In the genomic region with DNA sequence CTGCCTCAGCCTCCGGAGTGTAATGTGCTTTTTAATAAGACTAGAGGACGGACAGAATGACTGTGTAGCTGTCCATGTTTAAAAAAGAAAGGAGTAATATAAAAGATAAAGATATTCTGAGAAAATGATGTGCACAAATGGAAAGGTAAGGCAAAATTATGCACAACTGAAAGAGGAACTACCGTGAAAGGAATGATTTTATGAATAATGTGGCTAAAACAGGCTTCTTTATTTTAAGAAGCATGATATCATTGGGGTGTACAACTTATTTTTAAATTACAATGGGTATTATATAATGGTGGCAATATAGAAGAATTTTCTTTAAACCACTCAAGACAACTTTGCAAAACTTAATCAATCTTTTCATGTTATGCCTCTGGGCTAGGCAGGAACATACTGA, we compare ENCODE assay signal across 1 cellular context.
A peak's percentile ranks its signal among the peaks of the same experiment; 100 is the strongest.
TF ChIP-seq lines count a peak whose summit lies in the region.

No MANE protein-coding gene starts in this region.

TF ChIP-seq in GM12878, 131 proteins besides CTCF, POLR2A, EP300 and RAD21 (continued from another document):
- TF ChIP-seq CHD2 (IDR thresholded peaks at IDR 0.05; ENCODE audit: borderline replicate concordance, low read depth, low read length) (no peak), NRF1 (conservative IDR thresholded peaks at IDR 0.05; ENCODE audit: low read depth, low read length) (no peak), ATF7 (IDR thresholded peaks at IDR 0.05; ENCODE audit: low read depth) (peak; percentile 65), ASH2L (IDR thresholded peaks at IDR 0.05; ENCODE audit: borderline replicate concordance, low read depth) (no peak), GATAD2B (conservative IDR thresholded peaks at IDR 0.05; ENCODE audit: low read depth) (no peak), PML (IDR thresholded peaks at IDR 0.05; ENCODE audit: low read length) (no peak), CREB1 (IDR thresholded peaks at IDR 0.05; ENCODE audit: low read depth) (no peak), RELA (IDR thresholded peaks at IDR 0.05; ENCODE audit: borderline replicate concordance, partially characterized antibody) (no peak), EZH2 (IDR thresholded peaks at IDR 0.05; ENCODE audit: borderline replicate concordance, control insufficient read depth, low read depth, low read length) (no peak), MTA3 (IDR thresholded peaks at IDR 0.05; ENCODE audit: borderline replicate concordance, low read length) (no peak), POLR2AphosphoS5 (IDR thresholded peaks at IDR 0.05; ENCODE audit: low read length) (no peak), SRF (IDR thresholded peaks at IDR 0.05; ENCODE audit: low read depth in 2 of 2, low read length in 2 of 2) (no peak), RUNX3 (IDR thresholded peaks at IDR 0.05; ENCODE audit: low read length) (peak; percentile 55; the same call in 1 of the 2 replicates), REST (IDR thresholded peaks at IDR 0.05; ENCODE audit: low read depth, low read length) (no peak), ZNF384 (IDR thresholded peaks at IDR 0.05; ENCODE audit: borderline replicate concordance, low read depth, low read length) (no peak), CREM (IDR thresholded peaks at IDR 0.05; ENCODE audit: low read depth) (0 out of 2 replicates have a peak, but pooled peaks have one; percentile 34), NFIC (IDR thresholded peaks at IDR 0.05; ENCODE audit: low read depth, low read length) (peak; percentile 76), USF2 (IDR thresholded peaks at IDR 0.05; ENCODE audit: borderline replicate concordance, low read depth, low read length) (no peak), CBX3 (IDR thresholded peaks at IDR 0.05; ENCODE audit: borderline replicate concordance, low read depth) (no peak), MYC (IDR thresholded peaks at IDR 0.05; ENCODE audit: insufficient read depth, insufficient read length, insufficient replicate concordance, low read length, severe bottlenecking) (no peak), NFYA (IDR thresholded peaks at IDR 0.05; ENCODE audit: borderline replicate concordance, low read depth, low read length) (no peak), ATF3 (IDR thresholded peaks at IDR 0.05; ENCODE audit: borderline replicate concordance, extremely low read depth, low read depth, low read length) (no peak), FOS (IDR thresholded peaks at IDR 0.05; ENCODE audit: borderline replicate concordance, extremely low read depth, insufficient read length) (no peak), MEF2B (IDR thresholded peaks at IDR 0.05; ENCODE audit: partially characterized antibody, poor library complexity, severe bottlenecking) (peak; percentile 84), MTA2 (IDR thresholded peaks at IDR 0.05; ENCODE audit: low read depth) (no peak), SPI1 (IDR thresholded peaks at IDR 0.05; ENCODE audit: borderline replicate concordance, insufficient read depth, low read depth, low read length) (peak; percentile 14; the same call in 1 of the 2 replicates)
- TF ChIP-seq, protein P1, sequence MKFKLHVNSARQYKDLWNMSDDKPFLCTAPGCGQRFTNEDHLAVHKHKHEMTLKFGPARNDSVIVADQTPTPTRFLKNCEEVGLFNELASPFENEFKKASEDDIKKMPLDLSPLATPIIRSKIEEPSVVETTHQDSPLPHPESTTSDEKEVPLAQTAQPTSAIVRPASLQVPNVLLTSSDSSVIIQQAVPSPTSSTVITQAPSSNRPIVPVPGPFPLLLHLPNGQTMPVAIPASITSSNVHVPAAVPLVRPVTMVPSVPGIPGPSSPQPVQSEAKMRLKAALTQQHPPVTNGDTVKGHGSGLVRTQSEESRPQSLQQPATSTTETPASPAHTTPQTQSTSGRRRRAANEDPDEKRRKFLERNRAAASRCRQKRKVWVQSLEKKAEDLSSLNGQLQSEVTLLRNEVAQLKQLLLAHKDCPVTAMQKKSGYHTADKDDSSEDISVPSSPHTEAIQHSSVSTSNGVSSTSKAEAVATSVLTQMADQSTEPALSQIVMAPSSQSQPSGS (IDR thresholded peaks at IDR 0.05; ENCODE audit: low read length) = peak; percentile 90
- TF ChIP-seq, protein P2, sequence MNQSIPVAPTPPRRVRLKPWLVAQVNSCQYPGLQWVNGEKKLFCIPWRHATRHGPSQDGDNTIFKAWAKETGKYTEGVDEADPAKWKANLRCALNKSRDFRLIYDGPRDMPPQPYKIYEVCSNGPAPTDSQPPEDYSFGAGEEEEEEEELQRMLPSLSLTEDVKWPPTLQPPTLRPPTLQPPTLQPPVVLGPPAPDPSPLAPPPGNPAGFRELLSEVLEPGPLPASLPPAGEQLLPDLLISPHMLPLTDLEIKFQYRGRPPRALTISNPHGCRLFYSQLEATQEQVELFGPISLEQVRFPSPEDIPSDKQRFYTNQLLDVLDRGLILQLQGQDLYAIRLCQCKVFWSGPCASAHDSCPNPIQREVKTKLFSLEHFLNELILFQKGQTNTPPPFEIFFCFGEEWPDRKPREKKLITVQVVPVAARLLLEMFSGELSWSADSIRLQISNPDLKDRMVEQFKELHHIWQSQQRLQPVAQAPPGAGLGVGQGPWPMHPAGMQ (IDR thresholded peaks at IDR 0.05; ENCODE audit: borderline replicate concordance) = no peak
TF ChIP-seq in GM12878: peak in this region for 10.
